ENCODE assay signal across 14 cellular contexts in the genomic region with DNA sequence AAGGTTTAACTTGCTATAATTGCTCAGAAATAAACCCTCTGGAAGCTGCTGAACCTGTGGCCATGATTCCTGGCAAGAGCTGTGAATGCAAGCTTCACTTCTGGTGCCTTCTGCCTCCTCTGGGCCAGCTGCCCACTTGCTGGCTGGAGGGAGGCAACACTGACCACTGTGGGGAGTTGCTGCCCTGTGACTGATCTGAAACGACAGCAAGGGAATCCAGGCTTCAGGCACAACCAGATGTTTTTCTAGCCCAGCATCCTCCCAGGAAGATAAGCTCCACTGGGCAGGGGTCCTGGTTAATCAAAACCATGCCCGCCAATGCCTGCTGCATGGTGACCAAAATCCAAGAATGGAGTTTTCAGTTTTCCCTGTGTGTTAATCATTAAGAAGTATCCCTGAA.
DNase-seq lines count a peak whose midpoint lies in the region.
"Had no signal": no experiment of that assay in that cellular context is flagged by ENCODE, and none has a peak within 500 bp of the region (broad histone marks: within the 10 kb centered on the region; RNA-seq: fewer than 3 reads in every experiment).

No MANE protein-coding gene starts in this region.

- H3K4me1 ChIP-seq in SJCRH30: no peaks in the 10 kb centered on the region

- no peak overlapping the region for H3K27ac ChIP-seq in SJCRH30

- no peak overlapping the region for H3K4me3 ChIP-seq in SJCRH30
- H3K4me3 ChIP-seq: K562 had no signal

- DNase-seq in AG08395 (ENCODE audit: low spot score): peak; percentile 85
- DNase-seq in GM04504 (ENCODE audit: low read depth): peak; percentile 9
- DNase-seq in cerebellar cortex (ENCODE audit: low spot score): peak; percentile 5
- DNase-seq in kidney glomerular epithelial cell (lab: John Stamatoyannopoulos, UW): peak; percentile 5
- no peak for DNase-seq in NCI-H146 treated with DMSO at 0.1 percent for 48 hours (lab: John Stamatoyannopoulos, UW; ENCODE audit: unreplicated experiment)
- DNase-seq in A172 (ENCODE audit: low spot score): no peak
- no peak for DNase-seq in activated CD4-positive, alpha-beta T cell treated with anti-CD3 and anti-CD28 coated beads for 48 hours
- DNase-seq in SJCRH30: no peak
- DNase-seq: activated CD8-positive, alpha-beta T cell treated with anti-CD3 and anti-CD28 coated beads, Interleukin-2, amount 10 ng/mL, durations not matched to agents 7 days and 5 days; activated T-cell treated with anti-CD3 and anti-CD28 coated beads, Interleukin-2, amount 50 U/mL, for 48 hours; HCEC 1CT; NCI-H2107; stimulated activated naive CD4-positive, alpha-beta T cell had no signal

- no peaks in the 10 kb centered on the region for H3K9me3 ChIP-seq in SJCRH30 (replicated peaks)

- no peaks in the 10 kb centered on the region; the same call in 1 of the 2 replicates for H3K27me3 ChIP-seq in SJCRH30

- H3K36me3 ChIP-seq in SJCRH30: no peaks in the 10 kb centered on the region

Comparison
In these comparisons a context has a peak if more than half of its experiments do, and no peak if none do; other contexts are left out.
1. DNase-seq: peak in AG08395 (single experiment), GM04504 (single experiment), cerebellar cortex (single experiment) and kidney glomerular epithelial cell (single experiment); none in NCI-H146 treated with DMSO at 0.1 percent for 48 hours (single experiment), A172 (single experiment), activated CD4-positive, alpha-beta T cell treated with anti-CD3 and anti-CD28 coated beads for 48 hours (single experiment) and SJCRH30 (0 of 2).